Comparison of ENCODE assay signal across 1 cellular context in genomic region chr1:40384413-40384762, GRCh38.
TF ChIP-seq lines count a peak whose summit lies in the region.

No MANE protein-coding gene starts in this region.

TF ChIP-seq in HepG2, 621 proteins besides CTCF, POLR2A, EP300 and RAD21 (continued from another document and continues in another):
- TF ChIP-seq PLSCR1 (CRISPR knock-in tag; IDR thresholded peaks at IDR 0.05; ENCODE audit: borderline replicate concordance) (no peak), ZSCAN30 (CRISPR knock-in tag; IDR thresholded peaks at IDR 0.05) (no peak), KAT7 (CRISPR knock-in tag; IDR thresholded peaks at IDR 0.05; ENCODE audit: borderline replicate concordance) (no peak), ZNF619 (CRISPR knock-in tag; IDR thresholded peaks at IDR 0.05) (no peak), ZNF460 (CRISPR knock-in tag; IDR thresholded peaks at IDR 0.05; ENCODE audit: borderline replicate concordance) (no peak), ATAD3A (CRISPR knock-in tag; IDR thresholded peaks at IDR 0.05) (no peak), ZEB1 (IDR thresholded peaks at IDR 0.05; ENCODE audit: insufficient replicate concordance, low read depth) (no peak), IKZF4 (CRISPR knock-in tag; IDR thresholded peaks at IDR 0.05; ENCODE audit: borderline replicate concordance, low read depth, not compliant biosample characterization) (no peak), ATM (IDR thresholded peaks at IDR 0.05; ENCODE audit: borderline replicate concordance) (no peak), ZNF646 (CRISPR knock-in tag; IDR thresholded peaks at IDR 0.05) (no peak), ZNF484 (CRISPR knock-in tag; IDR thresholded peaks at IDR 0.05; ENCODE audit: borderline replicate concordance, low read depth) (no peak), RERE (CRISPR knock-in tag; IDR thresholded peaks at IDR 0.05; ENCODE audit: low read depth) (0 out of 2 replicates have a peak, but pooled peaks have one; percentile 1), ZNF263 (CRISPR knock-in tag; IDR thresholded peaks at IDR 0.05) (no peak), IKZF1 (IDR thresholded peaks at IDR 0.05) (no peak), ARNT (IDR thresholded peaks at IDR 0.05) (no peak), POLR2AphosphoS5 (IDR thresholded peaks at IDR 0.05; ENCODE audit: low read depth, low read length) (no peak), ZFP36L2 (CRISPR knock-in tag; IDR thresholded peaks at IDR 0.05) (no peak), HNRNPLL (IDR thresholded peaks at IDR 0.05; ENCODE audit: low read depth, low read length, poor library complexity, severe bottlenecking) (no peak), ZZZ3 (CRISPR knock-in tag; IDR thresholded peaks at IDR 0.05; ENCODE audit: borderline replicate concordance) (no peak), DPF2 (CRISPR knock-in tag; IDR thresholded peaks at IDR 0.05; ENCODE audit: borderline replicate concordance, low read depth) (no peak; the same call in 1 of the 2 replicates), KLF12 (CRISPR knock-in tag; IDR thresholded peaks at IDR 0.05; ENCODE audit: borderline replicate concordance) (no peak), AHDC1 (CRISPR knock-in tag; IDR thresholded peaks at IDR 0.05; ENCODE audit: borderline replicate concordance) (peak; percentile 68; the same call in 1 of the 2 replicates), MED1 (CRISPR knock-in tag; IDR thresholded peaks at IDR 0.05) (no peak), ELF3 (CRISPR knock-in tag; IDR thresholded peaks at IDR 0.05) (no peak; the same call in 1 of the 2 replicates), PHF21A (CRISPR knock-in tag; IDR thresholded peaks at IDR 0.05) (peak; percentile 34; the same call in 1 of the 2 replicates), RFX3 (CRISPR knock-in tag; IDR thresholded peaks at IDR 0.05) (no peak), TEAD2 (CRISPR knock-in tag; IDR thresholded peaks at IDR 0.05) (no peak), ZNF713 (CRISPR knock-in tag; IDR thresholded peaks at IDR 0.05) (no peak), SCMH1 (CRISPR knock-in tag; IDR thresholded peaks at IDR 0.05; ENCODE audit: borderline replicate concordance) (no peak), ZNF138 (CRISPR knock-in tag; IDR thresholded peaks at IDR 0.05; ENCODE audit: low read depth) (no peak), ZNF260 (CRISPR knock-in tag; IDR thresholded peaks at IDR 0.05; ENCODE audit: borderline replicate concordance, low read depth) (no peak)
- TF ChIP-seq, protein P1, sequence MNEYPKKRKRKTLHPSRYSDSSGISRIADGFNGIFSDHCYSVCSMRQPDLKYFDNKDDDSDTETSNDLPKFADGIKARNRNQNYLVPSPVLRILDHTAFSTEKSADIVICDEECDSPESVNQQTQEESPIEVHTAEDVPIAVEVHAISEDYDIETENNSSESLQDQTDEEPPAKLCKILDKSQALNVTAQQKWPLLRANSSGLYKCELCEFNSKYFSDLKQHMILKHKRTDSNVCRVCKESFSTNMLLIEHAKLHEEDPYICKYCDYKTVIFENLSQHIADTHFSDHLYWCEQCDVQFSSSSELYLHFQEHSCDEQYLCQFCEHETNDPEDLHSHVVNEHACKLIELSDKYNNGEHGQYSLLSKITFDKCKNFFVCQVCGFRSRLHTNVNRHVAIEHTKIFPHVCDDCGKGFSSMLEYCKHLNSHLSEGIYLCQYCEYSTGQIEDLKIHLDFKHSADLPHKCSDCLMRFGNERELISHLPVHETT (CRISPR knock-in tag; conservative IDR thresholded peaks at IDR 0.05) = no peak
- TF ChIP-seq, protein P2, sequence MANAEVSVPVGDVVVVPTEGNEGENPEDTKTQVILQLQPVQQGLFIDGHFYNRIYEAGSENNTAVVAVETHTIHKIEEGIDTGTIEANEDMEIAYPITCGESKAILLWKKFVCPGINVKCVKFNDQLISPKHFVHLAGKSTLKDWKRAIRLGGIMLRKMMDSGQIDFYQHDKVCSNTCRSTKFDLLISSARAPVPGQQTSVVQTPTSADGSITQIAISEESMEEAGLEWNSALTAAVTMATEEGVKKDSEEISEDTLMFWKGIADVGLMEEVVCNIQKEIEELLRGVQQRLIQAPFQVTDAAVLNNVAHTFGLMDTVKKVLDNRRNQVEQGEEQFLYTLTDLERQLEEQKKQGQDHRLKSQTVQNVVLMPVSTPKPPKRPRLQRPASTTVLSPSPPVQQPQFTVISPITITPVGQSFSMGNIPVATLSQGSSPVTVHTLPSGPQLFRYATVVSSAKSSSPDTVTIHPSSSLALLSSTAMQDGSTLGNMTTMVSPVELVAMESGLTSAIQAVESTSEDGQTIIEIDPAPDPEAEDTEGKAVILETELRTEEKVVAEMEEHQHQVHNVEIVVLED (CRISPR knock-in tag; IDR thresholded peaks at IDR 0.05; ENCODE audit: borderline replicate concordance) = no peak; the same call in 1 of the 2 replicates
